In the genomic region with DNA sequence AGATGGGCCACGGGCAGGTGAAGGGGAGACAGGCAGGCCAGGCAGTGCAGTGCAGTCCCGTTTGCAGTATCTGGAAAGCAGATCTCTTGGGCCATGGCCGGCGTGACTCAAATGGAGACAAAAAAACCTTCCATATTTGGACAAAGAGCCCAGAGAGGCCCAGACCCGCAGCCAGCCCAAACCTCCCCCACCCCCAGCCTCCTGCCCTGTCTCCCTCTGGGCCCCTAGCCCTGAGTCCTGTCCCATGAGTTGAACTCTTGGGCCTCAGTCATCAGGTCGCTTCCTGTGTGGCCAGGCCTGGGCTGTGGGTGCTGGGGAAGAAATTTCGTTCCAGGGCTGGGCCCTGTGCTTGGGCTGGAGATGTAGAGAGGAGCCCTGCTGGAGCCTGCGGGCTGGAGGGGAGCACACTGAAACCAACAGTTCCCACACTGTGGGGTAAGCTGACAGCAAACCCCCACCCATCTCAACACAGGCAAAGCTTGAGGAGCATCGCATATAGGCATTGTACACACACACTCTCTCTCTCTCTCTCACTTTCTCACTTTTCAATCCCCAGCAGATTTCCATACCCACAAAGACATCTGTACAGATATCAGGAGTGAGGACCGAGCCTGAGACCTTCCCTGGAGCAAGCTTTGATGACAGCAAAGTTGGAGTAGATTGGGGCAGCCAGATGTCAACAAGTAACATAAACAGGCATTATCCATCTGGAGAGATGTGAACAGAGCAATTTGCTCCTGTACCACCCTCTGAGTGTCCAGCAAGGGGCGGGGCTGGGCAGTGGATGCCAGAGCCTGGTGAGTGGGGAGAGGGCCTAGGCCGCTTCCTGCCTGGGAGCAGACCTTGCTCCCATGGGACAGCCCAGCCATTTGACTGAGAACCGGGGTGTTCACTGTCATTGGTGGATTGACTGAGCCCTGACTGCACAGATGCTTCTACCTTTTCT, we compare ENCODE assay signal across 8 cellular contexts. TPM values are rescaled to one million over a fixed set of nuclear protein-coding genes. Genes with fewer than 3 reads are reported as not detected.
A peak's percentile ranks its signal among the peaks of the same experiment; 100 is the strongest.
DNase-seq lines count a peak whose midpoint lies in the region; ATAC-seq and TF ChIP-seq lines count a peak whose summit lies in the region.

No MANE protein-coding gene starts in this region.

- intact Hi-C loops in activated T-helper 2 cell treated with anti-CD3 and anti-CD28 coated beads, Interferon-gamma antibody, Interleukin-2, Interleukin-4, amounts not matched to agents 10 μg/mL and 5 μg/mL and 100 μg/mL, durations not matched to agents 14 hours and 24 hours and 36 hours (cut with micrococcal nuclease): no loop called here

- no peaks in the 10 kb centered on the region for H3K9me3 Mint-ChIP-seq in WTC11
- H3K9me3 Mint-ChIP-seq in activated T-helper 2 cell treated with anti-CD3 and anti-CD28 coated beads, Interferon-gamma antibody, Interleukin-2, Interleukin-4, amounts not matched to agents 10 μg/mL and 5 μg/mL and 100 μg/mL, durations not matched to agents 14 hours and 24 hours and 36 hours: no peaks in the 10 kb centered on the region

- H3K9me3 ChIP-seq in esophagus (ENCODE audit: control insufficient read depth in 2 of 2, insufficient read depth in 1 of 2, low read depth in 1 of 2, low read length in 1 of 2) (no peaks in the 10 kb centered on the region), smooth muscle cell (replicated peaks; ENCODE audit: low read depth) (no peaks in the 10 kb centered on the region)

- no peaks in the 10 kb centered on the region for H3K36me3 ChIP-seq in esophagus (ENCODE audit: control insufficient read depth in 2 of 2, insufficient read depth in 2 of 2, low read length in 1 of 2)
- no peaks in the 10 kb centered on the region for H3K36me3 ChIP-seq in smooth muscle cell (ENCODE audit: low read depth)

- peaks cover 24% of the 10 kb centered on the region for H3K27me3 Mint-ChIP-seq in WTC11 (ENCODE audit: low read depth)
- peaks cover 2% of the 10 kb centered on the region for H3K27me3 Mint-ChIP-seq in activated T-helper 2 cell treated with anti-CD3 and anti-CD28 coated beads, Interferon-gamma antibody, Interleukin-2, Interleukin-4, amounts not matched to agents 10 μg/mL and 5 μg/mL and 100 μg/mL, durations not matched to agents 14 hours and 24 hours and 36 hours (ENCODE audit: low read depth)

- ATAC-seq in GM19328 (IDR thresholded peaks at IDR 0.05; ENCODE audit: unreplicated experiment) (peak; percentile 62), HG03108 (IDR thresholded peaks at IDR 0.05; ENCODE audit: unreplicated experiment) (peak; percentile 55), WTC11 (no peak)

- H3K9ac ChIP-seq in smooth muscle cell (ENCODE audit: low read depth): no peak overlapping the region

- peaks cover 44% of the 10 kb centered on the region for H3K4me1 Mint-ChIP-seq in WTC11
- H3K4me1 Mint-ChIP-seq in activated T-helper 2 cell treated with anti-CD3 and anti-CD28 coated beads, Interferon-gamma antibody, Interleukin-2, Interleukin-4, amounts not matched to agents 10 μg/mL and 5 μg/mL and 100 μg/mL, durations not matched to agents 14 hours and 24 hours and 36 hours (ENCODE audit: low read depth): peaks cover 6% of the 10 kb centered on the region

- POLR2A ChIA-PET in WTC11 (lab: Charles Lee): interaction anchor here (1.5 kb wide), 1 partner anchor 16 kb away, joined by 3 read pairs; no protein-coding TSS in a partner anchor

- no peak overlapping the region for H3K27ac Mint-ChIP-seq in WTC11
- no peak overlapping the region for H3K27ac Mint-ChIP-seq in activated T-helper 2 cell treated with anti-CD3 and anti-CD28 coated beads, Interferon-gamma antibody, Interleukin-2, Interleukin-4, amounts not matched to agents 10 μg/mL and 5 μg/mL and 100 μg/mL, durations not matched to agents 14 hours and 24 hours and 36 hours

- DNase-seq in smooth muscle cell (lab: John Stamatoyannopoulos, UW; ENCODE audit: unreplicated experiment): no peak
- DNase-seq in globus pallidus (ENCODE audit: low spot score): no peak
- no peak for DNase-seq in WTC11 (ENCODE audit: low spot score)
- no peak for DNase-seq in activated T-helper 2 cell treated with anti-CD3 and anti-CD28 coated beads, Interferon-gamma antibody, Interleukin-2, Interleukin-4, amounts not matched to agents 10 μg/mL and 5 μg/mL and 100 μg/mL, durations not matched to agents 14 hours and 24 hours and 36 hours (ENCODE audit: low spot score)
- DNase-seq in 8988T: no peak

- peak overlapping the region; percentile 58 for H3K4me2 ChIP-seq in smooth muscle cell

- H3K27me3 ChIP-seq in esophagus (ENCODE audit: control insufficient read depth in 1 of 2, insufficient read depth in 2 of 2, low read length in 2 of 2) (no peaks in the 10 kb centered on the region), smooth muscle cell (ENCODE audit: low read depth) (no peaks in the 10 kb centered on the region)

- WGBS in esophagus, 2 donors: 65 to 74% methylated on average over 13 of the region's 13 CpGs
- 28% methylated on average over 12 of the region's 13 CpGs for WGBS in smooth muscle cell (ENCODE audit: low lambda C conversion rate)

- peaks cover 80% of the 10 kb centered on the region for H3K79me2 ChIP-seq in smooth muscle cell (ENCODE audit: low read depth)

- peaks cover 2 to 20% of the 10 kb centered on the region in 2 donors for H3K4me1 ChIP-seq in esophagus (ENCODE audit: control insufficient read depth in 2 of 2, insufficient read depth in 2 of 2, low read length in 1 of 2)
- H3K4me1 ChIP-seq in smooth muscle cell (ENCODE audit: low read depth): peaks cover 48% of the 10 kb centered on the region

- no peak overlapping the region for H3K4me3 ChIP-seq in esophagus (ENCODE audit: low read depth in 1 of 2, low read length in 2 of 2)
- H3K4me3 ChIP-seq in smooth muscle cell: no peak overlapping the region

- TF ChIP-seq CTCF in smooth muscle cell (IDR thresholded peaks at IDR 0.05; ENCODE audit: borderline replicate concordance, insufficient read depth, poor library complexity, severe bottlenecking): no peak
- no peak for TF ChIP-seq CTCF in WTC11 (IDR thresholded peaks at IDR 0.05)

- H3F3A ChIP-seq in smooth muscle cell (ENCODE audit: low read depth): peaks cover 24% of the 10 kb centered on the region

- no peak overlapping the region for H3K4me3 Mint-ChIP-seq in WTC11
- no peak overlapping the region for H3K4me3 Mint-ChIP-seq in activated T-helper 2 cell treated with anti-CD3 and anti-CD28 coated beads, Interferon-gamma antibody, Interleukin-2, Interleukin-4, amounts not matched to agents 10 μg/mL and 5 μg/mL and 100 μg/mL, durations not matched to agents 14 hours and 24 hours and 36 hours (ENCODE audit: low read depth)

- H3K36me3 Mint-ChIP-seq in WTC11: no peaks in the 10 kb centered on the region
- H3K36me3 Mint-ChIP-seq in activated T-helper 2 cell treated with anti-CD3 and anti-CD28 coated beads, Interferon-gamma antibody, Interleukin-2, Interleukin-4, amounts not matched to agents 10 μg/mL and 5 μg/mL and 100 μg/mL, durations not matched to agents 14 hours and 24 hours and 36 hours (ENCODE audit: low read depth): no peaks in the 10 kb centered on the region

- peak overlapping the region; percentile 81 to 86 for H3K27ac ChIP-seq in esophagus (ENCODE audit: low read depth in 2 of 2, low read length in 1 of 2)
- H3K27ac ChIP-seq in smooth muscle cell (ENCODE audit: low read depth): peak overlapping the region; percentile 83

- H4K20me1 ChIP-seq in smooth muscle cell (ENCODE audit: low read depth): peaks cover 40% of the 10 kb centered on the region

- no peak overlapping the region for H2AFZ ChIP-seq in smooth muscle cell (ENCODE audit: low read depth)

- CTCF ChIA-PET in WTC11 (lab: Charles Lee): interaction anchor here (2.3 to 5.1 kb wide), 6 partner anchors 9 to 35 kb away, joined by 8 to 49 read pairs (median 22); a partner anchor contains a TSS

TF ChIP-seq in WTC11, 78 proteins besides CTCF, POLR2A, EP300 and RAD21 (continues in another document):
- TF ChIP-seq, protein P1, sequence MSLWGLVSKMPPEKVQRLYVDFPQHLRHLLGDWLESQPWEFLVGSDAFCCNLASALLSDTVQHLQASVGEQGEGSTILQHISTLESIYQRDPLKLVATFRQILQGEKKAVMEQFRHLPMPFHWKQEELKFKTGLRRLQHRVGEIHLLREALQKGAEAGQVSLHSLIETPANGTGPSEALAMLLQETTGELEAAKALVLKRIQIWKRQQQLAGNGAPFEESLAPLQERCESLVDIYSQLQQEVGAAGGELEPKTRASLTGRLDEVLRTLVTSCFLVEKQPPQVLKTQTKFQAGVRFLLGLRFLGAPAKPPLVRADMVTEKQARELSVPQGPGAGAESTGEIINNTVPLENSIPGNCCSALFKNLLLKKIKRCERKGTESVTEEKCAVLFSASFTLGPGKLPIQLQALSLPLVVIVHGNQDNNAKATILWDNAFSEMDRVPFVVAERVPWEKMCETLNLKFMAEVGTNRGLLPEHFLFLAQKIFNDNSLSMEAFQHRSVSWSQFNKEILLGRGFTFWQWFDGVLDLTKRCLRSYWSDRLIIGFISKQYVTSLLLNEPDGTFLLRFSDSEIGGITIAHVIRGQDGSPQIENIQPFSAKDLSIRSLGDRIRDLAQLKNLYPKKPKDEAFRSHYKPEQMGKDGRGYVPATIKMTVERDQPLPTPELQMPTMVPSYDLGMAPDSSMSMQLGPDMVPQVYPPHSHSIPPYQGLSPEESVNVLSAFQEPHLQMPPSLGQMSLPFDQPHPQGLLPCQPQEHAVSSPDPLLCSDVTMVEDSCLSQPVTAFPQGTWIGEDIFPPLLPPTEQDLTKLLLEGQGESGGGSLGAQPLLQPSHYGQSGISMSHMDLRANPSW (CRISPR knock-in tag; conservative IDR thresholded peaks at IDR 0.05; ENCODE audit: low read depth): no peak

RNA-seq across cellular contexts. Expression of a gene that starts 17.2 kb away (rescaled TPM):
- polyA plus RNA-seq in esophagus: 10 to 100 TPM in 1 of 2 donors, 1 to 10 TPM in 1; 8.2 to 11.8 TPM
- total RNA-seq in smooth muscle cell: 18.0 and 18.5 TPM in 2 replicates
- polyA plus RNA-seq in smooth muscle cell: 27.4 and 27.8 TPM in 2 replicates
- total RNA-seq in WTC11 (2021): 16.5 to 18.2 TPM (median 16.9 TPM) in 3 replicates
- total RNA-seq in activated T-helper 2 cell treated with anti-CD3 and anti-CD28 coated beads, Interferon-gamma antibody, Interleukin-2, Interleukin-4, amounts not matched to agents 10 μg/mL and 5 μg/mL and 100 μg/mL, durations not matched to agents 14 hours and 24 hours and 36 hours: 0.09 and 0.30 TPM in 2 replicates

RNA-seq across cellular contexts. Expression of a gene that starts 50.9 kb away (rescaled TPM):
- polyA plus RNA-seq in esophagus: 1 to 10 TPM; 3.8 to 3.9 TPM
- 4.3 and 4.8 TPM in 2 replicates for total RNA-seq in smooth muscle cell
- polyA plus RNA-seq in smooth muscle cell: 5.5 and 9.4 TPM in 2 replicates
- 5.7 to 6.7 TPM (median 5.9 TPM) in 3 replicates for total RNA-seq in WTC11 (2021)
- total RNA-seq in activated T-helper 2 cell treated with anti-CD3 and anti-CD28 coated beads, Interferon-gamma antibody, Interleukin-2, Interleukin-4, amounts not matched to agents 10 μg/mL and 5 μg/mL and 100 μg/mL, durations not matched to agents 14 hours and 24 hours and 36 hours: 33.5 and 34.5 TPM in 2 replicates

RNA-seq across cellular contexts. Expression of a gene that starts 53.2 kb away (rescaled TPM):
- polyA plus RNA-seq in esophagus (1 to 10 TPM in 1 of 2 donors, under 1 TPM in 1; 0.71 to 1.7 TPM), smooth muscle cell (3.7 and 13.6 TPM in 2 replicates)
- total RNA-seq in smooth muscle cell (5.0 and 13.8 TPM in 2 replicates), WTC11 (2021) (0.11 to 0.16 TPM in 2 of 3 replicates, not detected in the other)
- not detected in 2 replicates for total RNA-seq in activated T-helper 2 cell treated with anti-CD3 and anti-CD28 coated beads, Interferon-gamma antibody, Interleukin-2, Interleukin-4, amounts not matched to agents 10 μg/mL and 5 μg/mL and 100 μg/mL, durations not matched to agents 14 hours and 24 hours and 36 hours

Comparison
In these comparisons a context has a peak if more than half of its experiments do, and no peak if none do; other contexts are left out.
1. RNA of a gene that starts 17.2 kb away (total RNA-seq): 16.5 to 18.2 TPM in WTC11 and 18.0 to 18.5 TPM in smooth muscle cell; 0.09 to 0.30 TPM in activated T-helper 2 cell treated with anti-CD3 and anti-CD28 coated beads, Interferon-gamma antibody, Interleukin-2, Interleukin-4, amounts not matched to agents 10 μg/mL and 5 μg/mL and 100 μg/mL, durations not matched to agents 14 hours and 24 hours and 36 hours; every median in the first group is over 10 times any median in the second.